ENCODE assay signal across 7 cellular contexts in the genomic region with DNA sequence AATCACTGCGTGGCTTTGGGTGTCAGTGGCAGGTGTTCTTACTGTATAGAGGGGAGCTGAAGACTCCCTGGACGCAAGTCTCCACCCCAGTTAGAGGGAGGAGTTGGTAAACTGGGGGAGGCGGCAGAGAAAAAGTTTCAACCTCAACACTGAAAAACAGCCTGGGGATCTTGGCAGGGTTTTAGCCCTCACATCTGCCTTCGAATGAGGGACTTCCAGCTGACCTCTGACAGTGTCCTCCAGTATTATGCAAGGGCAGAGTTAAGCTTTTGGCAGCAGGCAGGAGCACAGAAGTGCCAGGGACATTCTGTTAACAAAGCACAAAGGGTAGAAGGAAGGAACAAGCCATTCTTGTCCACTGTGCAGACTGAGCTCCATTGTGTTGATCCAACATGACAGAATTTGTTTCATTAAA. TPM values are rescaled to one million over a fixed set of nuclear protein-coding genes. Genes with fewer than 3 reads are reported as not detected.
DNase-seq lines count a peak whose midpoint lies in the region; TF ChIP-seq lines count a peak whose summit lies in the region.

No MANE protein-coding gene starts in this region.

- no peak overlapping the region for H3K14ac ChIP-seq in mesenchymal stem cell (ENCODE audit: low read length in 2 of 2)

- H3K36me3 ChIP-seq in mesenchymal stem cell (ENCODE audit: control insufficient read depth in 1 of 2, insufficient read depth in 2 of 2, low read depth in 1 of 2, low read length in 2 of 2) (no peaks in the 10 kb centered on the region), thyroid gland (no peaks in the 10 kb centered on the region)

- no peak overlapping the region for H2AK5ac ChIP-seq in mesenchymal stem cell (ENCODE audit: low read length, severe bottlenecking)

- H3K4me1 ChIP-seq in mesenchymal stem cell (ENCODE audit: control insufficient read depth, insufficient read depth, low read depth, low read length) (peaks cover 27% of the 10 kb centered on the region), thyroid gland (peaks cover 23 to 37% of the 10 kb centered on the region in 2 donors)

- no peak overlapping the region for H2AFZ ChIP-seq in mesenchymal stem cell (ENCODE audit: low read depth, low read length)

- H3K4me3 ChIP-seq in coronary artery = peak overlapping the region; percentile 30
- no peak overlapping the region for H3K4me3 ChIP-seq in mesenchymal stem cell (ENCODE audit: insufficient read depth in 1 of 2, low read depth in 1 of 2, low read length in 2 of 2)
- no peak overlapping the region for H3K4me3 ChIP-seq in thyroid gland (replicated peaks in 1 of 3)

- peak overlapping the region; percentile 21 for H3K9ac ChIP-seq in mesenchymal stem cell (ENCODE audit: low read length)

- peak overlapping the region in 1 of 2 experiments; percentile 34 for H3K4ac ChIP-seq in mesenchymal stem cell (ENCODE audit: low read depth in 1 of 2, low read length in 2 of 2)

- no peak overlapping the region for H4K8ac ChIP-seq in mesenchymal stem cell (ENCODE audit: low read length)

- intact Hi-C loops in thyroid gland (cut with DNase I) = loop anchor here (10.0 kb wide), 1 partner anchor 495 kb away; the partner anchor contains the start of gene RHOU

- TF ChIP-seq CTCF in coronary artery (IDR thresholded peaks at IDR 0.05) = no peak
- TF ChIP-seq CTCF in thyroid gland (IDR thresholded peaks at IDR 0.05) = no peak

- H2BK12ac ChIP-seq in mesenchymal stem cell (ENCODE audit: low read length in 2 of 2) = no peak overlapping the region

- no peak overlapping the region for H2BK120ac ChIP-seq in mesenchymal stem cell (ENCODE audit: low read depth, low read length)

- H3K9me3 ChIP-seq in mesenchymal stem cell (ENCODE audit: control insufficient read depth, low read length) = no peaks in the 10 kb centered on the region
- H3K9me3 ChIP-seq in thyroid gland = no peaks in the 10 kb centered on the region

- H3K4me2 ChIP-seq in mesenchymal stem cell (ENCODE audit: low read length, poor library complexity, severe bottlenecking) = peak overlapping the region; percentile 47

- peak overlapping the region; percentile 16 to 42 for H3K18ac ChIP-seq in mesenchymal stem cell (ENCODE audit: low read depth in 1 of 2, low read length in 2 of 2)

- H2BK15ac ChIP-seq in mesenchymal stem cell (ENCODE audit: low read depth, poor library complexity, severe bottlenecking) = no peak overlapping the region

- H3K27me3 ChIP-seq in mesenchymal stem cell (ENCODE audit: control insufficient read depth in 1 of 2, insufficient read depth in 1 of 2, low read length in 2 of 2) = peaks cover 4 to 57% of the 10 kb centered on the region in 2 experiments
- H3K27me3 ChIP-seq in thyroid gland = no peaks in the 10 kb centered on the region

- H3K27ac ChIP-seq in coronary artery (peak overlapping the region; percentile 46 to 84), mesenchymal stem cell (ENCODE audit: low read length, poor library complexity, severe bottlenecking) (no peak overlapping the region), thyroid gland (peak overlapping the region; percentile 77 to 95 (median 86))

- peak; percentile 33 for DNase-seq in LHCN-M2 (ENCODE audit: low read depth)
- peak; percentile 88 for DNase-seq in coronary artery (ENCODE audit: low spot score)
- DNase-seq in mesenchymal stem cell = peak; percentile 29
- DNase-seq in thyroid gland = peak; percentile 68 to 72
- no peak for DNase-seq in activated naive CD4-positive, alpha-beta T cell treated with Interleukin-2 at 50 U/mL for 16 hours
- DNase-seq in glomerular visceral epithelial cell (ENCODE audit: extremely low spot score) = no peak
- no peak for DNase-seq in islet precursor cell

- H3K79me1 ChIP-seq in mesenchymal stem cell (replicated peaks; ENCODE audit: low read length, poor library complexity, severe bottlenecking) = no peaks in the 10 kb centered on the region

- no peak overlapping the region for H4K91ac ChIP-seq in mesenchymal stem cell (ENCODE audit: low read length)

- 38% methylated on average over 4 of the region's 4 CpGs for WGBS in mesenchymal stem cell
- 20 to 26% methylated on average over 4 of the region's 4 CpGs for WGBS in thyroid gland, 2 donors

- H3K23ac ChIP-seq in mesenchymal stem cell (ENCODE audit: low read length in 2 of 2) = no peak overlapping the region

- H2BK5ac ChIP-seq in mesenchymal stem cell (ENCODE audit: low read depth, low read length, poor library complexity, severe bottlenecking) = no peak overlapping the region

- peak in 1 of 2 donors; percentile 48 for TF ChIP-seq POLR2A in thyroid gland (IDR thresholded peaks at IDR 0.05)

RNA-seq across cellular contexts. Expression of gene RAB4A, which starts 41.2 kb away (rescaled TPM):
- total RNA-seq in LHCN-M2 (2014; rRNA removed) (14.3 and 17.1 TPM in 2 replicates), thyroid gland (10 to 100 TPM; 44.9 to 73.6 (median 60.2) TPM)
- 15.9 TPM for polyA plus RNA-seq in LHCN-M2 (2012)
- 24.2 TPM for polyA plus RNA-seq in mesenchymal stem cell (2013, experiment 1 of 2)
- polyA plus RNA-seq in mesenchymal stem cell (2013, experiment 2 of 2) = 24.7 TPM

Comparison
In these comparisons a context has a peak if more than half of its experiments do, and no peak if none do; other contexts are left out.
1. DNase-seq: peak in LHCN-M2 (single experiment), coronary artery (single experiment), mesenchymal stem cell (single experiment) and thyroid gland (2 of 2); none in activated naive CD4-positive, alpha-beta T cell treated with Interleukin-2 at 50 U/mL for 16 hours (single experiment), glomerular visceral epithelial cell (single experiment) and islet precursor cell (single experiment).